8 cellular contexts compared by ENCODE assay signal in the genomic region with DNA sequence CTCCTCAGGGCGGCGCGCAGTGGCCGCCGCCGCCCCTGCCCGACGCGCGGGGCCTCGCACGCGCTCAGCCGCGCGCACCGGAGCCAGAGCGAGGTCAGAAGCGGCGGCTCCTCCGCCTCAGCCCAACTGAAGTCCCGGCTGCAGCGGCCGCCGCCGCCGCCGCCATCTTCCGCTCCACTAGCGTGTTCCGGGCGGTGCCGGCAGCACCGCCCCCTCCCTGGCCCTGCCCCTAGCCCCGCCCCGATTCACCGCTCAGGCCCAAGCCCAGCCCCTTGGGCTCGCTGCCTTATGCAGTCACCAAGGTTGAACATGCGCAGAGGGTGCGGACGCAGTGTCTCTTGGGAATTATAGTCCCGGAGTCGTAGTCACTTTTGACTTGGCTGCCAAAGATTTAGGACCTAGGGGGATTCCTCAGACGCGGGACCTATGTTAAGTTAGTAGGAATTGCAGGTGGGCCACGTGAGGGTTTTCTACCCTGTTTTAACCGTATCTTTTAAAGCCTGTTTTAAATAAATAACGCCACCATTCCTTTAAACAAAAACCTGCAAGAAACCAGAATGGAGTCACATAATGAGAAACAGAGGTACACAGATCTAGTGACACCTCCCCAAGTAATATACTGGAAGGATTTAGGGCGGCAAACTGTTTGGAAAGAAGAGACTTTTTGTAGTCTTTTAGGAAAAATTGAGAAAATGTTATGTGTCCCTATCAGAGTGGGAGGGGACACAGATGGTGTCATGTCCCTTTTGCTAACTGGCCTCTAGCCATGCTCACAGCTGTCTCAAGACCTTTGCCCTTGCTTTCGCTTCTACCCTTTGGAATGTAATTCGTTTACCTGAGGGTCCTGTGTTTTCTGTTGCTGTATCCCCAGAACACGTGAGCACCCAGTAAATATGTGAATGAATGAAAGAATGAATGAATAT. TPM values are rescaled to one million over a fixed set of nuclear protein-coding genes. Genes with fewer than 3 reads are reported as not detected.
DNase-seq lines count a peak whose midpoint lies in the region; ATAC-seq and TF ChIP-seq lines count a peak whose summit lies in the region.

PPTC7 (minus strand) TSS at position 182 of the 923 bp plus-strand sequence. CDS start 287 bp downstream, outside the sequence.

- ATAC-seq in GM21529 (IDR thresholded peaks at IDR 0.05; ENCODE audit: unreplicated experiment) = peak; percentile 74

- TF ChIP-seq CTCF in epithelial cell of esophagus (IDR thresholded peaks at IDR 0.05; ENCODE audit: insufficient read depth, low read depth, low read length, missing control alignments) = no peak

- TF ChIP-seq EP300 in Ishikawa (IDR thresholded peaks at IDR 0.05; ENCODE audit: borderline replicate concordance) = no peak

- H3K9me3 ChIP-seq in mononuclear cell (ENCODE audit: low read depth, low read length) = no peaks in the 10 kb centered on the region

- peak; percentile 81 for DNase-seq in DMS 273 treated with DMSO at 0.1 percent for 48 hours (lab: John Stamatoyannopoulos, UW)
- DNase-seq in OCI-M2 (lab: John Stamatoyannopoulos, UW; ENCODE audit: unreplicated experiment) = peak; percentile 66
- peak; percentile 96 for DNase-seq in activated T-cell treated with anti-CD3 and anti-CD28 coated beads for 4 hours
- DNase-seq in epithelial cell of esophagus (ENCODE audit: low read depth) = peak; percentile 97
- DNase-seq in stimulated activated CD8-positive, alpha-beta memory T cell treated with anti-CD3 and anti-CD28 coated beads, Interleukin-2, amount 100 ng/mL, for 48 hours (ENCODE audit: low read depth in 2 of 2) = peak; percentile 95 to 96

- H3K27me3 ChIP-seq in mononuclear cell (ENCODE audit: insufficient read depth, low read length) = no peaks in the 10 kb centered on the region

- TF ChIP-seq RAD21 in Ishikawa (IDR thresholded peaks at IDR 0.05; ENCODE audit: low read depth) = no peak

- H3K4me3 ChIP-seq in epithelial cell of esophagus (ENCODE audit: low read length) (peak within 1 kb of the TSS; percentile 98), mononuclear cell (ENCODE audit: low read length) (peak within 1 kb of the TSS; percentile 88)

- H3K4me1 ChIP-seq in mononuclear cell (ENCODE audit: insufficient read depth, low read length) = peaks cover 65% of the 10 kb centered on the region

TF ChIP-seq in Ishikawa, 13 proteins besides CTCF, POLR2A, EP300 and RAD21:
- TF ChIP-seq YY1 (IDR thresholded peaks at IDR 0.05; ENCODE audit: low read depth) (peak; percentile 88), TAF1 (IDR thresholded peaks at IDR 0.05; ENCODE audit: low read depth) (peak; percentile 91), CREB1 (IDR thresholded peaks at IDR 0.05; ENCODE audit: low read depth) (no peak)

RNA-seq across cellular contexts. Expression of gene PPTC7, which starts in this region (rescaled TPM):
- 56.8 TPM for total RNA-seq in mononuclear cell

Comparison
In these comparisons a context has a peak if more than half of its experiments do, and no peak if none do; other contexts are left out.
1. Peak in every context shown above with its lines: DNase-seq, ATAC-seq and H3K4me3 ChIP-seq.